8 cellular contexts compared by ENCODE assay signal in the genomic region with DNA sequence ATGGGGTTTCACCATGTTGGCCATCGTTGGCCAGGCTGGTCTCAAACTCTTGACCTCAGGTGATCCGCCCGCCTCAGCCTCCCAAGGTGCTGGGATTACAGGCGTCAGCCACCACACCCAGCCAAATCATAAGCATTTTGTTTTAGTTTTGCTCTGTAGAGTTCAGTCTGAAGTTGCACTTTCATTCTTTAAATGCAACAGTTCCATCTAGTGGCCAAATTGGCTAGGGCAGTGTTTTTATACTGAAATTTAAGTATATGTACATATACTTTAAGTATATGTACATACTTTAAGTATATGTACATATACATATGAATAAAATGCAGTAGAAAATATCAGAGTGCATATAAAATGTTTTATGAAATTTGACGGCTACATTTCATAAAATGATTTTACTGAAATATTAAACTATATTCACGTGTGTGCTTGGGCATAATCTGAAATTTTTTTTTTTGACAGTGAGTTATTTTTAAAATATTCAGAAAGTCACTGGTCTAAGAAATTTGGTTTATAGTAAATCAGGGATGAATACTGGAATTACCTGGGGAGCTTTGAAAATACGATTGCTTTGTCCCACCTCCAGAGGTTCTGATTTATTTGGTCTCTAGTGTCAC.
DNase-seq lines count a peak whose midpoint lies in the region; ATAC-seq and TF ChIP-seq lines count a peak whose summit lies in the region.

No MANE protein-coding gene starts in this region.

- H3K36me3 ChIP-seq in adrenal gland (replicated peaks in 1 of 2) (no peaks in the 10 kb centered on the region), tibial artery (no peaks in the 10 kb centered on the region)

- WGBS in adrenal gland, 4 donors, result 28 to 33% (median 30%) methylated on average over 7 of the region's 7 CpGs

- no peaks in the 10 kb centered on the region for H3K9me3 ChIP-seq in adrenal gland (replicated peaks in 1 of 3)
- no peaks in the 10 kb centered on the region for H3K9me3 ChIP-seq in tibial artery

- H3K4me3 ChIP-seq in adrenal gland, result no peak overlapping the region
- H3K4me3 ChIP-seq in tibial artery, result no peak overlapping the region

- TF ChIP-seq CTCF in adrenal gland (IDR thresholded peaks at IDR 0.05) (peak; percentile 61 to 85 (median 66)), tibial artery (IDR thresholded peaks at IDR 0.05) (peak; percentile 20 to 51)

- no peak overlapping the region for H3K27ac ChIP-seq in adrenal gland
- no peak overlapping the region for H3K27ac ChIP-seq in tibial artery

- intact Hi-C loops in adrenal gland (cut with DNase I) (loop anchor here in 1 of 2 donors (5.0 kb wide), 2 partner anchors 978 to 1038 kb away; no protein-coding TSS in a partner anchor), tibial artery (cut with DNase I; ENCODE audit: low total_unique reads) (no loop called here), posterior vena cava (cut with DNase I) (no loop called here)

- ATAC-seq in GM18907 (IDR thresholded peaks at IDR 0.05; ENCODE audit: unreplicated experiment) (peak; percentile 62), HG03103 (IDR thresholded peaks at IDR 0.05; ENCODE audit: low read depth, unreplicated experiment) (peak; percentile 59)

- no peaks in the 10 kb centered on the region for H3K27me3 ChIP-seq in adrenal gland
- no peaks in the 10 kb centered on the region for H3K27me3 ChIP-seq in tibial artery

- H3K4me1 ChIP-seq in adrenal gland (replicated peaks in 1 of 2) (no peaks in the 10 kb centered on the region), tibial artery (no peaks in the 10 kb centered on the region)

- DNase-seq in DMS53 (lab: John Stamatoyannopoulos, UW) (peak; percentile 90), NCI-H226 (peak; percentile 6), adrenal gland (peak in 5 of 7 donors; percentile 9 to 51 (median 39)), iris pigment epithelial cell (ENCODE audit: low read depth) (peak; percentile 54), tibial artery (no peak), posterior vena cava (ENCODE audit: low spot score) (no peak)

- TF ChIP-seq POLR2A in adrenal gland (IDR thresholded peaks at IDR 0.05), result no peak

Comparison
In these comparisons a context has a peak if more than half of its experiments do, and no peak if none do; other contexts are left out.
1. DNase-seq: peak in DMS53 (single experiment), NCI-H226 (single experiment), adrenal gland (5 of 7) and iris pigment epithelial cell (single experiment); none in tibial artery (0 of 2) and posterior vena cava (single experiment).